In the genomic region with DNA sequence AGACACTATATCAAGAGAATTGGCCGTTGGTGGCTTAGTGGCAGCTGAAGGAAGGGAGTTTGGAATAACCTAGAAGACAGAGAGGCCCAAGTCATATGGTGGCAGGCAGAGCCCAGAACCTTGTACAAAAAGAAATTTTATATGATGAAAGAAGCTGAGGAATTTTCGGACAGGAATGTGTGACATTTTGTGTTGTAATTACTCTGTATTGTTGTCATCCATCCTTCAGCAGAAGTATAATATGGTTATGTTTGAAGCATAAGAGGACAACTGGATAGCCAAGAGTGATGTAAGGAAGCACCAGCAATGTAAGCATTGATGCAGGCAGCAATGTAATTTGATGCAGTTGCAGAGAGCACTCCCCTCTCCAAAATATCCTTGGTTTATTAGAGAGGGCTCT, we compare ENCODE assay signal across 1 cellular context.
TF ChIP-seq lines count a peak whose summit lies in the region.

No MANE protein-coding gene starts in this region.

TF ChIP-seq in IMR-90, 13 proteins besides CTCF, POLR2A, EP300 and RAD21 (continued from another document):
- TF ChIP-seq MAFK (IDR thresholded peaks at IDR 0.05; ENCODE audit: low read depth, low read length) (no peak), MXI1 (IDR thresholded peaks at IDR 0.05; ENCODE audit: borderline replicate concordance, low read depth, low read length) (no peak), FOS (IDR thresholded peaks at IDR 0.05; ENCODE audit: low read depth, low read length) (no peak), BHLHE40 (IDR thresholded peaks at IDR 0.05; ENCODE audit: low read depth, low read length) (no peak)
- TF ChIP-seq, protein P1, sequence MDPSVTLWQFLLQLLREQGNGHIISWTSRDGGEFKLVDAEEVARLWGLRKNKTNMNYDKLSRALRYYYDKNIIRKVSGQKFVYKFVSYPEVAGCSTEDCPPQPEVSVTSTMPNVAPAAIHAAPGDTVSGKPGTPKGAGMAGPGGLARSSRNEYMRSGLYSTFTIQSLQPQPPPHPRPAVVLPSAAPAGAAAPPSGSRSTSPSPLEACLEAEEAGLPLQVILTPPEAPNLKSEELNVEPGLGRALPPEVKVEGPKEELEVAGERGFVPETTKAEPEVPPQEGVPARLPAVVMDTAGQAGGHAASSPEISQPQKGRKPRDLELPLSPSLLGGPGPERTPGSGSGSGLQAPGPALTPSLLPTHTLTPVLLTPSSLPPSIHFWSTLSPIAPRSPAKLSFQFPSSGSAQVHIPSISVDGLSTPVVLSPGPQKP (IDR thresholded peaks at IDR 0.05; ENCODE audit: borderline replicate concordance, low read depth, low read length), result no peak
